10 cellular contexts compared by ENCODE assay signal in the genomic region with DNA sequence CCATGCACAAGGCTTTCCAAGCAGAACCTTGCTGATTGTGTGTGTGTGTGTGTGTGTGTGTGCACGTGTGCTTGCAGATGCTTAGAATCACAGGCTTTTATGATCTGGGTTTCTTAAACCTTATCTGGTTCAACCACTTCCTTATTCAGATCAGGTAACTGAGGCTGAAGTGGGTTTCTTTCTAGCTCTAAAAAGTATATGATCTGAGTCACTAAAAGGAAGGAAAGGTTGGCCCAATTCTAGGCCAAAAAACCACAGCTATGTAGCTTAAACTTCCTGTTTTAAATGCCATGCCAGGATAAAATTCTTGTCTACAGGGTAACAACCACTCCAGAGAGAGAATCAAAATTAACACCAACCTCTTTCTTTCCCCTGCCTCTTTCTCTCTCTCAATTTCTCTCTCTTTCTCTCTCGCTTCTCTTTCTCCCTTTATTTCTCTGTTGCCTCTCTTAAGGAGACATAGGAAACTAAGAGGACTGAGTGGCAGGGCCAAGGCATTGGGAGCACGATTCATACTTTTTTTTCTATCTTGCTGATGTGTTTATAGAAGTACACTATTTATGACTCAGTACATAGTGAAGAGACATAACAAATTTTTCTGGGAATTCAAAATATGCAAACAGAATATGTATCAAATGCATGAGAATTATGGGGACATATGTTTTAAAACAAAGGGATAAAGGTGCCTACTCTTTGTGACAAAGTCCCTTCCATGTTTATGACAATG.
DNase-seq lines count a peak whose midpoint lies in the region; FAIRE-seq and TF ChIP-seq lines count a peak whose summit lies in the region.
"Had no signal": no experiment of that assay in that cellular context is flagged by ENCODE, and none has a peak within 500 bp of the region (broad histone marks: within the 10 kb centered on the region; RNA-seq: fewer than 3 reads in every experiment).

No MANE protein-coding gene starts in this region.

- H3K27me3 Mint-ChIP-seq in glutamatergic neuron (ENCODE audit: unreplicated experiment), result no peaks in the 10 kb centered on the region

- H3K36me3 Mint-ChIP-seq in glutamatergic neuron (ENCODE audit: unreplicated experiment), result peaks cover 12% of the 10 kb centered on the region

- no peaks in the 10 kb centered on the region for H3K36me3 ChIP-seq in bronchial epithelial cell (ENCODE audit: control insufficient read depth, insufficient read depth, low read length)
- H3K36me3 ChIP-seq in skeletal muscle satellite cell (ENCODE audit: insufficient read depth, low read length), result no peaks in the 10 kb centered on the region

- H3K9me3 ChIP-seq in skeletal muscle satellite cell (replicated peaks; ENCODE audit: low read length), result no peaks in the 10 kb centered on the region

- peaks cover 5% of the 10 kb centered on the region for H3K9me3 Mint-ChIP-seq in glutamatergic neuron (ENCODE audit: unreplicated experiment)

- H3K4me1 Mint-ChIP-seq in glutamatergic neuron (ENCODE audit: low read depth, unreplicated experiment), result no peaks in the 10 kb centered on the region

- TF ChIP-seq CTCF in bronchial epithelial cell (IDR thresholded peaks at IDR 0.05; ENCODE audit: insufficient read depth, low read length, severe bottlenecking) (no peak), glutamatergic neuron (IDR thresholded peaks at IDR 0.05; ENCODE audit: partially characterized antibody, unreplicated experiment) (no peak)

- no peaks in the 10 kb centered on the region for H3K27me3 ChIP-seq in bronchial epithelial cell (ENCODE audit: control insufficient read depth, insufficient read depth, low read length)
- H3K27me3 ChIP-seq in skeletal muscle satellite cell (ENCODE audit: control insufficient read depth, insufficient read depth, low read length), result no peaks in the 10 kb centered on the region

- DNase-seq in activated CD4-positive, alpha-beta T cell treated with anti-CD3 and anti-CD28 coated beads for 4 hours, result peak; percentile 12 to 20
- DNase-seq in activated CD4-positive, alpha-beta T cell treated with anti-CD3 and anti-CD28 coated beads for 48 hours, result no peak
- peak; percentile 93 for DNase-seq in RPMI7951 (ENCODE audit: low read depth)
- DNase-seq in bronchial epithelial cell (ENCODE audit: low read depth), result peak; percentile 83
- DNase-seq in NCI-H1092 (lab: John Stamatoyannopoulos, UW), result no peak
- no peak for DNase-seq in glutamatergic neuron
- no peak for DNase-seq in NCI-H345 treated with DMSO at 0.1 percent for 48 hours (lab: John Stamatoyannopoulos, UW; ENCODE audit: unreplicated experiment)

- H3K27ac Mint-ChIP-seq in glutamatergic neuron (ENCODE audit: unreplicated experiment), result no peak overlapping the region

- H3K4me3 Mint-ChIP-seq in glutamatergic neuron (ENCODE audit: unreplicated experiment), result no peak overlapping the region

- H3K4me1 ChIP-seq in skeletal muscle satellite cell (ENCODE audit: control insufficient read depth, insufficient read depth, low read length), result peaks cover 40% of the 10 kb centered on the region
- H3K4me1 ChIP-seq: A549 had no signal

- H3K9ac ChIP-seq in skeletal muscle satellite cell (ENCODE audit: low read depth, low read length), result peak overlapping the region; percentile 62

- H3K4me3 ChIP-seq in bronchial epithelial cell (ENCODE audit: low read depth, low read length) (no peak overlapping the region), skeletal muscle satellite cell (ENCODE audit: low read length) (no peak overlapping the region)
- H3K4me3 ChIP-seq: A549 had no signal

- no peak for FAIRE-seq in bronchial epithelial cell (lab: Jason Lieb, UNC)
- FAIRE-seq: A549, RCC 7860 had no signal

- H3K4me2 ChIP-seq in skeletal muscle satellite cell (ENCODE audit: low read length), result peak overlapping the region; percentile 72
- H3K4me2 ChIP-seq: A549 had no signal

Comparison
In these comparisons a context has a peak if more than half of its experiments do, and no peak if none do; other contexts are left out.
1. DNase-seq: peak in activated CD4-positive, alpha-beta T cell treated with anti-CD3 and anti-CD28 coated beads for 4 hours (2 of 2), RPMI7951 (single experiment) and bronchial epithelial cell (single experiment); none in activated CD4-positive, alpha-beta T cell treated with anti-CD3 and anti-CD28 coated beads for 48 hours (single experiment), NCI-H1092 (single experiment), glutamatergic neuron (single experiment) and NCI-H345 treated with DMSO at 0.1 percent for 48 hours (single experiment).